In the genomic region with DNA sequence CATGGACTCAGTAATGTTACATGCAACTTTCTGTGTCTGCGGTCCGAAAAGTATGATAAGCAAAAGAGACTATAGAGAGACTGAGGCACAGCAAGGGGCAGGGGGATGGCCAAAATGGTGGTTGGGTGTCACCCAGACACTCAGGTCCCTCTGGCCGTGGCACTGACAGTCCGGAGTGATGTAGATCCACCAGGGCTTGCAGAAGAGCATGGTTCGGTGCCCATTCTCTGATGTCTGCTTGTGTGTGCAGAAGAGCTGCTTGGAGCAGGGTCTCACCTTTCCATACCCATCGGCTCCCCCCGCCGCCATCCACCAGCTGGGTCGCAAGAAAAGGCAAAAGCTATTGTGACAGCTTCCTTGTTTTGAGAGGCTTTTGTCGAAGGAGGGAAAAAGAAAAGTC, we compare ENCODE assay signal across 38 cellular contexts. TPM values are rescaled to one million over a fixed set of nuclear protein-coding genes. Genes with fewer than 3 reads are reported as not detected.
"Had no signal": no experiment of that assay in that cellular context is flagged by ENCODE, and none has a peak within 500 bp of the region (broad histone marks: within the 10 kb centered on the region; RNA-seq: fewer than 3 reads in every experiment).

No MANE protein-coding gene starts in this region.

- H3K27me3 Mint-ChIP-seq: activated naive CD8-positive, alpha-beta T cell treated with anti-CD3 and anti-CD28 coated beads for 36 hours had no signal

- H3K4me3 Mint-ChIP-seq: activated B cell treated with CpG ODN at 0.5 μM for 24 hours; activated CD4-positive, alpha-beta memory T cell treated with anti-CD3 and anti-CD28 coated beads for 36 hours; activated CD4-positive, alpha-beta T cell treated with anti-CD3 and anti-CD28 coated beads, Interleukin-2, amount 10 ng/mL, durations not matched to agents 24 days and 14 days; activated CD8-positive, alpha-beta T cell treated with anti-CD3 and anti-CD28 coated beads for 36 hours; activated naive CD4-positive, alpha-beta T cell treated with anti-CD3 and anti-CD28 coated beads for 36 hours; activated naive CD8-positive, alpha-beta T cell treated with anti-CD3 and anti-CD28 coated beads for 36 hours; activated T-cell treated with anti-CD3 and anti-CD28 coated beads, Interleukin-2, amount 50 U/mL, for 4 hours; activated T-cell treated with anti-CD3 and anti-CD28 coated beads, Interleukin-2, amount 50 U/mL, for 72 hours; activated T-helper 1 cell treated with anti-CD3 and anti-CD28 coated beads, Interleukin-12 subunit alpha, Interleukin-12 subunit beta, Interleukin-2, Interleukin-4 antibody, amounts not matched to agents 30 ng/mL and 10 ng/mL and 1 ng/mL, durations not matched to agents 14 hours and 24 hours and 36 hours; activated T-helper 17 cell treated with anti-CD3 and anti-CD28 coated beads, Interleukin-2, amount 50 U/mL, for 72 hours; T-helper 1 cell treated with Interleukin-12 subunit alpha and Interleukin-12 subunit beta and Interleukin-4 antibody, amounts not matched to agents 30 μg/mL and 1 μg/mL, for 36 hours; T-helper 2 cell treated with Interferon-gamma antibody and Interleukin-4, amounts not matched to agents 5 μg/mL and 100 μg/mL, for 36 hours had no signal

- ATAC-seq: activated CD8-positive, alpha-beta T cell treated with anti-CD3 and anti-CD28 coated beads for 36 hours; activated naive CD4-positive, alpha-beta T cell treated with anti-CD3 and anti-CD28 coated beads, Interleukin-2, amount 50 U/mL, for 72 hours; activated T-cell treated with anti-CD3 and anti-CD28 coated beads, Interleukin-2, amount 50 U/mL, for 4 hours; activated T-cell treated with anti-CD3 and anti-CD28 coated beads, Interleukin-2, amount 50 U/mL, for 72 hours; activated T-helper 17 cell treated with anti-CD3 and anti-CD28 coated beads, Interleukin-2, amount 50 U/mL, for 72 hours; body of pancreas had no signal

- H3K36me3 Mint-ChIP-seq: activated CD4-positive, alpha-beta memory T cell treated with anti-CD3 and anti-CD28 coated beads for 36 hours; activated naive CD4-positive, alpha-beta T cell treated with anti-CD3 and anti-CD28 coated beads, Interleukin-2, amount 50 U/mL, for 72 hours; activated naive CD8-positive, alpha-beta T cell treated with anti-CD3 and anti-CD28 coated beads for 36 hours had no signal

- H3K9me3 ChIP-seq: adrenal gland, body of pancreas had no signal

- H3K27me3 ChIP-seq: adrenal gland, body of pancreas, brain microvascular endothelial cell, breast epithelium had no signal

- FAIRE-seq: astrocyte, TTC549 had no signal

- H3K4me1 Mint-ChIP-seq: activated B cell treated with CpG ODN at 0.5 μM for 24 hours; activated CD4-positive, alpha-beta T cell treated with anti-CD3 and anti-CD28 coated beads, Interleukin-2, amount 10 ng/mL, durations not matched to agents 24 days and 14 days; activated naive CD8-positive, alpha-beta T cell treated with anti-CD3 and anti-CD28 coated beads for 36 hours; activated T-helper 17 cell treated with anti-CD3 and anti-CD28 coated beads, Interleukin-2, amount 50 U/mL, for 72 hours had no signal

- H3K27ac ChIP-seq: adrenal gland, body of pancreas, brain microvascular endothelial cell, breast epithelium, VCaP had no signal

- H3K36me3 ChIP-seq: adrenal gland, brain microvascular endothelial cell, breast epithelium had no signal

- H3K4me1 ChIP-seq: body of pancreas, breast epithelium had no signal

- H3K4me3 ChIP-seq: adrenal gland, body of pancreas, breast epithelium had no signal

- DNase-seq: activated B cell treated with CpG ODN at 0.5 μM for 24 hours; activated CD4-positive, alpha-beta memory T cell treated with anti-CD3 and anti-CD28 coated beads for 36 hours; activated CD4-positive, alpha-beta T cell treated with anti-CD3 and anti-CD28 coated beads for 4 hours; activated CD4-positive, alpha-beta T cell treated with anti-CD3 and anti-CD28 coated beads, Interleukin-2, amount 10 ng/mL, durations not matched to agents 24 days and 14 days; activated CD4-positive, alpha-beta T cell treated with anti-CD3 and anti-CD28 coated beads, Interleukin-2, amount 50 U/mL, for 1 hour; activated CD4-positive, alpha-beta T cell treated with anti-CD3 and anti-CD28 coated beads, Interleukin-2, amount 50 U/mL, for 4 hours; activated CD4-positive, CD25-positive, alpha-beta regulatory T cell treated with anti-CD3 and anti-CD28 coated beads, Interleukin-2, amount 50 U/mL, for 72 hours; activated CD8-positive, alpha-beta memory T cell treated with anti-CD3 and anti-CD28 coated beads, Interleukin-2, amount 50 U/mL, for 4 hours; activated CD8-positive, alpha-beta T cell treated with anti-CD3 and anti-CD28 coated beads for 36 hours; activated effector memory CD4-positive, alpha-beta T cell treated with anti-CD3 and anti-CD28 coated beads, Interleukin-2, amount 50 U/mL, for 16 hours; activated gamma-delta T cell treated with Interleukin-2 at 50 U/mL for 16 hours; activated naive CD4-positive, alpha-beta T cell; activated naive CD4-positive, alpha-beta T cell treated with anti-CD3 and anti-CD28 coated beads for 36 hours; activated naive CD4-positive, alpha-beta T cell treated with anti-CD3 and anti-CD28 coated beads, Interleukin-2, amount 50 U/mL, for 16 hours; activated naive CD8-positive, alpha-beta T cell treated with anti-CD3 and anti-CD28 coated beads for 36 hours; activated T-cell treated with anti-CD3 and anti-CD28 coated beads for 4 hours; activated T-cell treated with anti-CD3 and anti-CD28 coated beads, Interleukin-2, amount 50 U/mL, for 1 hour; activated T-cell treated with anti-CD3 and anti-CD28 coated beads, Interleukin-2, amount 50 U/mL, for 4 hours; activated T-cell treated with anti-CD3 and anti-CD28 coated beads, Interleukin-2, amount 50 U/mL, for 72 hours; amniotic stem cell; aorta; body of pancreas; brain microvascular endothelial cell; central memory CD4-positive, alpha-beta T cell; T-helper 2 cell; T-helper 9 cell had no signal

- H3K9me3 Mint-ChIP-seq: activated CD4-positive, alpha-beta T cell treated with anti-CD3 and anti-CD28 coated beads, Interleukin-2, amount 10 ng/mL, durations not matched to agents 24 days and 14 days had no signal

- H3K27ac Mint-ChIP-seq: activated B cell treated with CpG ODN at 0.5 μM for 24 hours; activated CD4-positive, alpha-beta memory T cell treated with anti-CD3 and anti-CD28 coated beads for 36 hours; activated CD4-positive, alpha-beta T cell treated with anti-CD3 and anti-CD28 coated beads, Interleukin-2, amount 10 ng/mL, durations not matched to agents 24 days and 14 days; activated CD8-positive, alpha-beta T cell treated with anti-CD3 and anti-CD28 coated beads for 36 hours; activated naive CD4-positive, alpha-beta T cell treated with anti-CD3 and anti-CD28 coated beads for 36 hours; activated naive CD4-positive, alpha-beta T cell treated with anti-CD3 and anti-CD28 coated beads, Interleukin-2, amount 50 U/mL, for 72 hours; activated naive CD8-positive, alpha-beta T cell treated with anti-CD3 and anti-CD28 coated beads for 36 hours; activated T-cell treated with anti-CD3 and anti-CD28 coated beads, Interleukin-2, amount 50 U/mL, for 72 hours; activated T-helper 1 cell treated with anti-CD3 and anti-CD28 coated beads, Interleukin-12 subunit alpha, Interleukin-12 subunit beta, Interleukin-2, Interleukin-4 antibody, amounts not matched to agents 30 ng/mL and 10 ng/mL and 1 ng/mL, durations not matched to agents 14 hours and 24 hours and 36 hours; activated T-helper 17 cell treated with anti-CD3 and anti-CD28 coated beads, Interleukin-2, amount 50 U/mL, for 72 hours; T-helper 1 cell treated with Interleukin-12 subunit alpha and Interleukin-12 subunit beta and Interleukin-4 antibody, amounts not matched to agents 30 μg/mL and 1 μg/mL, for 36 hours; T-helper 2 cell treated with Interferon-gamma antibody and Interleukin-4, amounts not matched to agents 5 μg/mL and 100 μg/mL, for 36 hours had no signal

RNA-seq across cellular contexts. Expression of gene APCDD1L, which starts 6.6 kb away (rescaled TPM):
- total RNA-seq: activated B cell treated with CpG ODN at 0.5 μM for 24 hours; activated CD4-positive, alpha-beta memory T cell treated with anti-CD3 and anti-CD28 coated beads for 36 hours; activated CD4-positive, alpha-beta T cell treated with anti-CD3 and anti-CD28 coated beads, Interleukin-2, amount 10 ng/mL, durations not matched to agents 24 days and 14 days; activated CD8-positive, alpha-beta memory T cell treated with anti-CD3 and anti-CD28 coated beads for 36 hours; activated CD8-positive, alpha-beta T cell treated with anti-CD3 and anti-CD28 coated beads for 36 hours; activated naive CD4-positive, alpha-beta T cell treated with anti-CD3 and anti-CD28 coated beads for 36 hours; activated naive CD4-positive, alpha-beta T cell treated with anti-CD3 and anti-CD28 coated beads, Interleukin-2, amount 50 U/mL, for 72 hours; activated naive CD8-positive, alpha-beta T cell treated with anti-CD3 and anti-CD28 coated beads for 36 hours; activated T-cell treated with anti-CD3 and anti-CD28 coated beads, Interleukin-2, amount 50 U/mL, for 4 hours; activated T-cell treated with anti-CD3 and anti-CD28 coated beads, Interleukin-2, amount 50 U/mL, for 72 hours; activated T-helper 1 cell treated with anti-CD3 and anti-CD28 coated beads, Interleukin-12 subunit alpha, Interleukin-12 subunit beta, Interleukin-2, Interleukin-4 antibody, amounts not matched to agents 30 ng/mL and 10 ng/mL and 1 ng/mL, durations not matched to agents 14 hours and 24 hours and 36 hours; activated T-helper 17 cell treated with anti-CD3 and anti-CD28 coated beads, Interleukin-2, amount 50 U/mL, for 72 hours; cerebellum had no signal
